In genomic region chr1:241846375-241846774, GRCh38 we compare ENCODE assay signal across 1 cellular context.
TF ChIP-seq lines count a peak whose summit lies in the region.

No MANE protein-coding gene starts in this region.

TF ChIP-seq in HEK293T, 16 proteins besides CTCF, POLR2A, EP300 and RAD21 (continued from another document):
- TF ChIP-seq, protein P1, sequence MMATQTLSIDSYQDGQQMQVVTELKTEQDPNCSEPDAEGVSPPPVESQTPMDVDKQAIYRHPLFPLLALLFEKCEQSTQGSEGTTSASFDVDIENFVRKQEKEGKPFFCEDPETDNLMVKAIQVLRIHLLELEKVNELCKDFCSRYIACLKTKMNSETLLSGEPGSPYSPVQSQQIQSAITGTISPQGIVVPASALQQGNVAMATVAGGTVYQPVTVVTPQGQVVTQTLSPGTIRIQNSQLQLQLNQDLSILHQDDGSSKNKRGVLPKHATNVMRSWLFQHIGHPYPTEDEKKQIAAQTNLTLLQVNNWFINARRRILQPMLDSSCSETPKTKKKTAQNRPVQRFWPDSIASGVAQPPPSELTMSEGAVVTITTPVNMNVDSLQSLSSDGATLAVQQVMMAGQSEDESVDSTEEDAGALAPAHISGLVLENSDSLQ (IDR thresholded peaks at IDR 0.05): no peak
- no peak for TF ChIP-seq FOXM1 (IDR thresholded peaks at IDR 0.05; ENCODE audit: borderline replicate concordance)
- TF ChIP-seq NFRKB (IDR thresholded peaks at IDR 0.05): 0 out of 2 replicates have a peak, but pooled peaks have one; percentile 13
